In genomic region chr7:106346678-106347217, GRCh38 we compare ENCODE assay signal across 8 cellular contexts.
DNase-seq lines count a peak whose midpoint lies in the region; ATAC-seq and TF ChIP-seq lines count a peak whose summit lies in the region.

No MANE protein-coding gene starts in this region.

- H3K4me2 ChIP-seq in fibroblast of lung (ENCODE audit: extremely low read depth, insufficient read depth, low read length): peak overlapping the region; percentile 26

- H3K4me1 ChIP-seq in fibroblast of lung (ENCODE audit: control insufficient read depth, extremely low read depth, insufficient read depth, low read length): peaks cover 2% of the 10 kb centered on the region
- no peaks in the 10 kb centered on the region for H3K4me1 ChIP-seq in tibial nerve

- no peaks in the 10 kb centered on the region for H4K20me1 ChIP-seq in fibroblast of lung (ENCODE audit: control insufficient read depth, extremely low read depth, insufficient read depth, low read length)

- H3K9ac ChIP-seq in fibroblast of lung (ENCODE audit: insufficient read depth, low read length): no peak overlapping the region

- H3K27ac ChIP-seq in fibroblast of lung (ENCODE audit: insufficient read depth, low read length) (peak overlapping the region; percentile 36), tibial nerve (peak overlapping the region in 1 of 4 donors; percentile 25)

- TF ChIP-seq EP300 in tibial nerve (IDR thresholded peaks at IDR 0.05): peak; percentile 74 to 85

- H3K4me3 ChIP-seq in fibroblast of lung (replicated peaks in 1 of 4; ENCODE audit: control extremely low read depth in 1 of 4, insufficient read depth in 1 of 4, low read depth in 3 of 4, low read length in 4 of 4) (no peak overlapping the region), tibial nerve (no peak overlapping the region)

- TF ChIP-seq POLR2A in tibial nerve (IDR thresholded peaks at IDR 0.05): no peak

- DNase-seq in COLO829 (ENCODE audit: low spot score) (peak; percentile 80), T-helper 22 cell (ENCODE audit: low read depth) (peak; percentile 55), fibroblast of lung (ENCODE audit: low read depth in 2 of 2) (peak; percentile 95 to 97), tibial nerve (ENCODE audit: low spot score in 2 of 2) (no peak), NCI-H345 (lab: John Stamatoyannopoulos, UW) (no peak), NCI-H748 (lab: John Stamatoyannopoulos, UW; ENCODE audit: unreplicated experiment) (no peak)

- H3K27me3 ChIP-seq in fibroblast of lung (ENCODE audit: control insufficient read depth, insufficient read depth, low read length): no peaks in the 10 kb centered on the region
- no peaks in the 10 kb centered on the region for H3K27me3 ChIP-seq in tibial nerve

- TF ChIP-seq CTCF in fibroblast of lung (conservative IDR thresholded peaks at IDR 0.05 in 1 of 2, IDR thresholded peaks at IDR 0.05 in 1 of 2; ENCODE audit: low read depth in 1 of 2, low read length in 2 of 2) (no peak), tibial nerve (IDR thresholded peaks at IDR 0.05) (no peak)

- no peaks in the 10 kb centered on the region for H3K36me3 ChIP-seq in fibroblast of lung (ENCODE audit: control insufficient read depth, insufficient read depth, low read length)
- H3K36me3 ChIP-seq in tibial nerve: no peaks in the 10 kb centered on the region

- 69 to 79% methylated on average over 2 of the region's 2 CpGs for WGBS in tibial nerve, 2 donors

- ATAC-seq in GM19468 (IDR thresholded peaks at IDR 0.05; ENCODE audit: extremely low read depth, unreplicated experiment): peak; percentile 81
- ATAC-seq in HG03469 (IDR thresholded peaks at IDR 0.05; ENCODE audit: unreplicated experiment): peak; percentile 93

- H3K9me3 ChIP-seq in fibroblast of lung (ENCODE audit: control insufficient read depth, insufficient read depth, low read depth, low read length): no peaks in the 10 kb centered on the region
- peaks cover 0 to 38% (median 0%) of the 10 kb centered on the region in 4 donors for H3K9me3 ChIP-seq in tibial nerve

- no peak overlapping the region for H2AFZ ChIP-seq in fibroblast of lung (ENCODE audit: low read length)

- H3K79me2 ChIP-seq in fibroblast of lung (ENCODE audit: control insufficient read depth, insufficient read depth, low read length): no peaks in the 10 kb centered on the region

Comparison
In these comparisons a context has a peak if more than half of its experiments do, and no peak if none do; other contexts are left out.
1. DNase-seq: peak in COLO829 (single experiment), T-helper 22 cell (single experiment) and fibroblast of lung (2 of 2); none in tibial nerve (0 of 2), NCI-H345 (single experiment) and NCI-H748 (single experiment).